18 cellular contexts compared by ENCODE assay signal in the genomic region with DNA sequence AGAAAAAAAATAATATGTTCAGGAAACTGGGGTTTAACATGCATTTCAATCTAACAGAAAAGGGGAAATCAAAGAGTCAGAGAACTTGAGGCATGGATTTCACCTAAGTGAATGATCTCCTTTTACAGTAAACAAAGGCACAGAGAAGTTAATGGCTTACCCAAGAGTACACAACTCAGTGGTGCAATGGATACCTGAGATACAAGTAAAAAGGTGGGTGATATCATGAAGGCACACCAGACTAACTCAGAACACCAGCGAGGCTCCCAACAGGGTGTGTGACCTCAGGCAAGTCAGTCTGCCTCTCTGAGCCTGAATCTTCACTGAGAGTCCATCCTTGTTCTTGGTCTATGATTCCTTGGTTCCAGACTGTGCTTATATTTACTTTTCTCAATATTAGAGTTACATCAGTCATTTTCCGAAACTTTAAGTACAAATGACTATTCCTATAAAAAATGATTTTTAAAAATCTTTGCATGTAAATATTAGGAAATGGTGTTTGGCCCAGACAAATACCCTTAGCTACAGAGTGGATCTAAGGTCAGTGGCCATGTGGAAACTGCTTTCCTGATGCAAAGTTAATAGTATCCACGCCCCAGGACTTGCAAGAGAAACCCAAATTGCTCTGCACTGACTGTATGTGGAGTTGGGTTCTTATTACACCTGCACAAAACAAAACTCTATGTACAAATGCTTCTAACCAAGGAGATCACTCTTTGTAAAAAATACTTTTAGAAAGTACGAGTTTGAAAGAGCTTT.
"Had no signal": no experiment of that assay in that cellular context is flagged by ENCODE, and none has a peak within 500 bp of the region (broad histone marks: within the 10 kb centered on the region; RNA-seq: fewer than 3 reads in every experiment).

No MANE protein-coding gene starts in this region.

- H3K4me1 ChIP-seq: esophagus muscularis mucosa, gastrocnemius medialis, left lung, lower lobe of right lung had no signal

- ATAC-seq: gastrocnemius medialis, heart right ventricle, left cardiac atrium, left lung, left ventricle myocardium superior, lower lobe of right lung, mucosa of descending colon had no signal

- H3K27ac ChIP-seq: coronary artery, esophagus muscularis mucosa, gastrocnemius medialis, heart right ventricle, left lung, lower lobe of right lung had no signal

- H3K9me3 ChIP-seq: esophagus muscularis mucosa, gastrocnemius medialis, heart right ventricle, left lung, lower lobe of right lung, mucosa of descending colon had no signal

- H3K4me3 ChIP-seq: coronary artery, dorsolateral prefrontal cortex, esophagus muscularis mucosa, gastrocnemius medialis, heart right ventricle, left lung, lower lobe of right lung, mucosa of descending colon had no signal

- H3K27me3 ChIP-seq: dorsolateral prefrontal cortex, esophagus muscularis mucosa, gastrocnemius medialis, heart right ventricle, left lung had no signal

- DNase-seq: dermis blood vessel endothelial cell; dorsolateral prefrontal cortex; effector CD4-positive, alpha-beta T cell; effector memory CD4-positive, alpha-beta T cell; foreskin melanocyte; gastrocnemius medialis; glutamatergic neuron; heart right ventricle; hippocampal formation; left cardiac atrium; left lung; left ventricle myocardium superior; lower lobe of right lung; mesenchymal stem cell; mucosa of descending colon; naive B cell had no signal
